ENCODE assay signal across 6 cellular contexts in genomic region chr10:129859536-129859935, GRCh38.
"Had no signal": no experiment of that assay in that cellular context is flagged by ENCODE, and none has a peak within 500 bp of the region (broad histone marks: within the 10 kb centered on the region; RNA-seq: fewer than 3 reads in every experiment).

No MANE protein-coding gene starts in this region.

- DNase-seq: HFFc6, KBM-7 had no signal

- H3K27ac ChIP-seq: HL-60 had no signal

- H3K9me3 ChIP-seq: HAP-1 had no signal

- H3K4me1 ChIP-seq: HAP-1 had no signal

- H3K4me3 Mint-ChIP-seq: GM23338, HFFc6, IgD-negative memory B cell had no signal

- H3K4me2 ChIP-seq: GM23338 had no signal

- H3K4me3 ChIP-seq: GM23338, HAP-1 had no signal

- H3K4me1 Mint-ChIP-seq: IgD-negative memory B cell had no signal

- H3K27ac Mint-ChIP-seq: GM23338, HFFc6, IgD-negative memory B cell had no signal

- H2AFZ ChIP-seq: GM23338 had no signal
